ENCODE assay signal across 8 cellular contexts in the genomic region with DNA sequence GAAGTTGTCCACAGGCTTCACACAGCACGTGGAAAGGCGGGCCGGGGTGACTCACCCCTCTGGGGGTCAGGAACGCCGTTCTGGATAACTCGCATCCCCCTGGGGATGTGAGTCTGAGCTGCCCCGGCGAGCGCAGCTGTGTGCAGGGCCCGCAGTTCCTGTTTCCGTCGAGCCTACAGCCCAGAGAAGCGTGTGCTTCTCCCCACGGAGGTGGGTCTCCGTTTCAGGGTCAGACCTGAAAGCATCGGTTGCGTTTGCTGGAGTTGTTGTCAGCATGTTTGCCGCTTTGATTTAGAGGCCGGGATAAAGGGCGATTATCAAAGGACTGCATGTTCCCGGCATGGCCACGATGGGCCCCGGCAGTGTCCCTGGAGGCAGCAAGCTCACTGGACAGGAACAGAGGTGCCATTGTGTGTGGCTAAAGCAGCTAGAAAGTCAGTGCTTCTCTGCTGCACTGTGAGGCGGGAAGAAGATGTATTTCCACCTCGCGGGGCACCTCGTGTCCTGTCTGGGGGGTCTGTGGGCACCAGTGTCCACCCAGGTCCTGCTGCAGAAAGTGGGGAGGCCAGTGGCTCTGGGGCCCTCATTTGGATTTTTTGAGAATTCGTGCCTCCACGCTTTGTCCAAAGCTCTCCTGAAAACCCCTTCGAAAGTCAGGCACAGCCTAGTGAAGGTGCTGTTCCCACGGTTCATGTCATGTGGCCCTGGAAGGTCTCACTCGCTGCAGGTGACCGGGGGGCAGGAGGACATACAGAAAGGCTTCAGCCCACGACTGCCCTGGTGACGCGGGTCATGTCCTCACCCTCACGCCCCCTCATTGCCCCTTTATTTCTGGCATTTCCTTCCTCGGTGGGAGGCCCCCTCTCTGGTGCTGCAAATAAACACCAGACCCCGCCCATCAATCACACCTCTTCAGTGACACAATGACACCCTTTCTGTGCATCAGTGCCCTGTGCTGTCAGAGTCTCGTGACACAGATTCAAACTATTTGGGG. TPM values are rescaled to one million over a fixed set of nuclear protein-coding genes. Genes with fewer than 3 reads are reported as not detected.
DNase-seq lines count a peak whose midpoint lies in the region; ATAC-seq, FAIRE-seq and TF ChIP-seq lines count a peak whose summit lies in the region.

No MANE protein-coding gene starts in this region.

- H3K27me3 Mint-ChIP-seq in MCF 10A (ENCODE audit: insufficient read depth, unreplicated experiment) = no peaks in the 10 kb centered on the region
- H3K27me3 Mint-ChIP-seq in activated CD4-positive, alpha-beta T cell treated with anti-CD3 and anti-CD28 coated beads for 36 hours = peaks cover 2% of the 10 kb centered on the region

- WGBS in HepG2 (ENCODE audit: low lambda C conversion rate) = 7% methylated on average over 18 of the region's 40 CpGs

- no peak overlapping the region for H3K27ac Mint-ChIP-seq in MCF 10A (ENCODE audit: low read depth, unreplicated experiment)
- H3K27ac Mint-ChIP-seq in activated CD4-positive, alpha-beta T cell treated with anti-CD3 and anti-CD28 coated beads for 36 hours = no peak overlapping the region

- no peaks in the 10 kb centered on the region for H3K36me3 ChIP-seq in breast epithelium
- H3K36me3 ChIP-seq in adipocyte (ENCODE audit: control insufficient read depth, insufficient read depth, low read length, severe bottlenecking) = no peaks in the 10 kb centered on the region
- no peaks in the 10 kb centered on the region for H3K36me3 ChIP-seq in HepG2 (replicated peaks in 1 of 2; ENCODE audit: control insufficient read depth in 1 of 2, insufficient read depth in 2 of 2, low read length in 2 of 2)

- in situ Hi-C loops in HepG2 (cut with HindIII; ENCODE audit: extremely low pct_ligation_motif_present, low pct_unique_long_range_greater_than_20kb) = no loop called here

- no TSS peak for BruUV-seq in MCF 10A (replicated peaks; lab: Mats Ljungman, UMichigan)
- no TSS peak for BruUV-seq in HepG2 (replicated peaks; lab: Mats Ljungman, UMichigan)

- TF ChIP-seq CTCF in breast epithelium (IDR thresholded peaks at IDR 0.05) = no peak
- TF ChIP-seq CTCF in MCF 10A (IDR thresholded peaks at IDR 0.05; ENCODE audit: unreplicated experiment) = no peak
- TF ChIP-seq CTCF in HepG2 (CRISPR knock-in tag; IDR thresholded peaks at IDR 0.05) = peak; percentile 5; the same call in 1 of the 2 replicates
- TF ChIP-seq CTCF in D721Med (IDR thresholded peaks at IDR 0.05; ENCODE audit: insufficient read depth, missing control alignments) = no peak

- H3K27ac ChIP-seq in breast epithelium = no peak overlapping the region
- H3K27ac ChIP-seq in HepG2 (ENCODE audit: extremely low read length, insufficient read depth, low read length) = peak overlapping the region; percentile 41

- H3K4me1 ChIP-seq in breast epithelium (no peaks in the 10 kb centered on the region), adipocyte (ENCODE audit: control insufficient read depth, insufficient read depth, low read length) (peaks cover 6% of the 10 kb centered on the region), HepG2 (ENCODE audit: insufficient read depth, low read length) (peaks cover 57% of the 10 kb centered on the region)

- peak overlapping the region; percentile 91 for H3K4me2 ChIP-seq in HepG2 (ENCODE audit: low read depth, low read length)

- no peaks in the 10 kb centered on the region for H4K20me1 ChIP-seq in HepG2 (ENCODE audit: insufficient read depth, low read length)

- H3K4me1 Mint-ChIP-seq in MCF 10A (ENCODE audit: insufficient read depth, unreplicated experiment) = no peaks in the 10 kb centered on the region
- peaks cover 21% of the 10 kb centered on the region for H3K4me1 Mint-ChIP-seq in activated CD4-positive, alpha-beta T cell treated with anti-CD3 and anti-CD28 coated beads for 36 hours

- H3K9ac ChIP-seq in adipocyte (ENCODE audit: low read length) = no peak overlapping the region
- H3K9ac ChIP-seq in HepG2 (ENCODE audit: insufficient read depth, low read depth, low read length) = peak overlapping the region; percentile 53

- no peak overlapping the region for H3K4me3 Mint-ChIP-seq in MCF 10A (ENCODE audit: unreplicated experiment)
- H3K4me3 Mint-ChIP-seq in activated CD4-positive, alpha-beta T cell treated with anti-CD3 and anti-CD28 coated beads for 36 hours = no peak overlapping the region

- TF ChIP-seq POLR2A in breast epithelium (IDR thresholded peaks at IDR 0.05) = no peak
- peak; percentile 63 to 74 for TF ChIP-seq POLR2A in HepG2 (IDR thresholded peaks at IDR 0.05; ENCODE audit: insufficient read depth in 1 of 2, low read depth in 2 of 2, low read length in 2 of 2)

- ATAC-seq in HG03066 (IDR thresholded peaks at IDR 0.05; ENCODE audit: low read depth, unreplicated experiment) (peak; percentile 67), HepG2 (peak; percentile 95)
- ATAC-seq in activated CD4-positive, alpha-beta T cell treated with anti-CD3 and anti-CD28 coated beads for 36 hours = no peak

- CTCF ChIA-PET in MCF 10A (lab: Yijun Ruan, JAX) (interaction anchor here (0.6 kb wide), 2 partner anchors 45 to 100 kb away, joined by 3 read pairs; no protein-coding TSS in a partner anchor), HepG2 (lab: Yijun Ruan, JAX; ENCODE audit: low intra/inter-chr PET ratio, low total read pairs) (no interaction called here)
- CTCF ChIA-PET in activated CD4-positive, alpha-beta T cell treated with anti-CD3 and anti-CD28 coated beads for 36 hours (lab: Charles Lee) = no interaction called here

- POLR2A ChIA-PET in MCF 10A (lab: Yijun Ruan, JAX) (no interaction called here), HepG2 (lab: Yijun Ruan, JAX) (interaction anchor here (0.9 to 2.7 kb wide), 8 partner anchors 9 to 49 kb away, joined by 3 to 23 read pairs (median 4); partner anchors contain the start of genes ANKRD16, FBH1 and GDI2)
- POLR2A ChIA-PET in activated CD4-positive, alpha-beta T cell treated with anti-CD3 and anti-CD28 coated beads for 36 hours (lab: Charles Lee) = no interaction called here

- H3K27me3 ChIP-seq in breast epithelium (no peaks in the 10 kb centered on the region), adipocyte (replicated peaks; ENCODE audit: control insufficient read depth, insufficient read depth, low read length) (no peaks in the 10 kb centered on the region), HepG2 (ENCODE audit: control insufficient read depth in 1 of 2, insufficient read depth in 2 of 2, low read length in 2 of 2) (peaks cover 0 to 1% of the 10 kb centered on the region in 2 experiments; a peak in 1 of 5 replicates)

- TF ChIP-seq EP300 in HepG2 (IDR thresholded peaks at IDR 0.05; ENCODE audit: low read depth in 2 of 2, low read length in 2 of 2) = peak in 1 of 2 experiments; percentile 30; a peak in 2 of 4 replicates
- TF ChIP-seq EP300 in HepG2 (CRISPR knock-in tag; IDR thresholded peaks at IDR 0.05; ENCODE audit: borderline replicate concordance) = no peak

- no peaks in the 10 kb centered on the region for H3K9me3 Mint-ChIP-seq in MCF 10A (ENCODE audit: unreplicated experiment)
- H3K9me3 Mint-ChIP-seq in activated CD4-positive, alpha-beta T cell treated with anti-CD3 and anti-CD28 coated beads for 36 hours (ENCODE audit: low read depth) = no peaks in the 10 kb centered on the region

- peak overlapping the region; percentile 39 for H2AFZ ChIP-seq in HepG2 (ENCODE audit: low read length)

- H3K79me2 ChIP-seq in HepG2 (ENCODE audit: insufficient read depth, low read length) = no peaks in the 10 kb centered on the region

- TF ChIP-seq RAD21 in HepG2 (CRISPR knock-in tag; IDR thresholded peaks at IDR 0.05) = 0 out of 2 replicates have a peak, but pooled peaks have one; percentile 23

- H3K4me3 ChIP-seq in breast epithelium (peak overlapping the region in 2 of 3 donors; percentile 15 to 44), adipocyte (ENCODE audit: low read length) (peak overlapping the region; percentile 17), HepG2 (replicated peaks in 1 of 3; ENCODE audit: insufficient read depth in 1 of 3, low read depth in 2 of 3, low read length in 3 of 3) (peak overlapping the region; percentile 22 to 67 (median 42))

- DNase-seq in breast epithelium (ENCODE audit: low spot score in 2 of 2) (no peak), MCF 10A (ENCODE audit: unreplicated experiment) (no peak), adipocyte (ENCODE audit: low read depth) (peak; percentile 43), HepG2 (ENCODE audit: low spot score) (peak; percentile 73), SW 1271 (lab: John Stamatoyannopoulos, UW) (no peak), D721Med (ENCODE audit: insufficient read length, low spot score) (no peak)
- DNase-seq in activated CD4-positive, alpha-beta T cell treated with anti-CD3 and anti-CD28 coated beads for 36 hours = no peak

- FAIRE-seq in HepG2 (lab: Jason Lieb, UNC) (peak; percentile 8), D721Med (lab: Jason Lieb, UNC) (no peak)

- H3K36me3 Mint-ChIP-seq in MCF 10A (ENCODE audit: insufficient read depth, unreplicated experiment) = no peaks in the 10 kb centered on the region
- no peaks in the 10 kb centered on the region for H3K36me3 Mint-ChIP-seq in activated CD4-positive, alpha-beta T cell treated with anti-CD3 and anti-CD28 coated beads for 36 hours (ENCODE audit: low read depth)

- H3K9me3 ChIP-seq in breast epithelium = no peaks in the 10 kb centered on the region
- H3K9me3 ChIP-seq in adipocyte (ENCODE audit: control insufficient read depth, low read length) = no peaks in the 10 kb centered on the region
- H3K9me3 ChIP-seq in HepG2 (ENCODE audit: low read length) = no peaks in the 10 kb centered on the region

- intact Hi-C loops in breast epithelium (cut with DNase I; ENCODE audit: low total_unique reads) = no loop called here
- intact Hi-C loops in MCF 10A (cut with micrococcal nuclease) = no loop called here
- intact Hi-C loops in HepG2 (cut with micrococcal nuclease; ENCODE audit: unreplicated experiment) = no loop called here
- intact Hi-C loops in activated CD4-positive, alpha-beta T cell treated with anti-CD3 and anti-CD28 coated beads for 36 hours (cut with DNase I, micrococcal nuclease) = no loop called here

RNA-seq across cellular contexts. Expression of gene GDI2, which starts 27.4 kb away (rescaled TPM):
- 100 to 1,000 TPM; 249 to 342 (median 259) TPM for total RNA-seq in breast epithelium
- 173 and 200 TPM in 2 replicates for total RNA-seq in MCF 10A (2022)
- 477 and 756 TPM in 2 replicates for total RNA-seq in HepG2 (2016; rRNA removed; fragmentation: Illumina TruSeq; extraction: Trizol)
- 312 and 326 TPM in 2 replicates for total RNA-seq in HepG2 (2016; cell fraction: cytosol; rRNA removed; fragmentation: Illumina TruSeq; extraction: Trizol; ENCODE audit: low read depth)
- total RNA-seq in HepG2 (2016; cell fraction: insoluble cytoplasmic fraction; rRNA removed; fragmentation: Illumina TruSeq; extraction: Trizol) = 471 and 770 TPM in 2 replicates
- 290 and 338 TPM in 2 replicates for total RNA-seq in HepG2 (2016; cell fraction: membrane; rRNA removed; fragmentation: Illumina TruSeq; extraction: Trizol)
- total RNA-seq in HepG2 (2016; cell fraction: nucleus; rRNA removed; fragmentation: Illumina TruSeq; extraction: Trizol) = 188 and 200 TPM in 2 replicates
- polyA plus RNA-seq in HepG2 (2011; rRNA removed) = 118 and 153 TPM in 2 replicates
- polyA plus RNA-seq in HepG2 (2011; cell fraction: cytosol; rRNA removed) = 141 and 159 TPM in 2 replicates
- polyA plus RNA-seq in HepG2 (2011; cell fraction: nucleus; rRNA removed) = 45.6 and 58.6 TPM in 2 replicates
- 245 and 302 TPM in 2 replicates for polyA plus RNA-seq in HepG2 (2012)
- 68.6 and 71.1 TPM in 2 replicates for polyA plus RNA-seq in HepG2 (2016; cell fraction: cytosol; fragmentation: Illumina TruSeq; extraction: Trizol; ENCODE audit: low read depth)
- 588 and 612 TPM in 2 replicates for polyA plus RNA-seq in HepG2 (2016; cell fraction: insoluble cytoplasmic fraction; fragmentation: Illumina TruSeq; extraction: Trizol; ENCODE audit: low read depth)
- polyA plus RNA-seq in HepG2 (2016; cell fraction: membrane; fragmentation: Illumina TruSeq; extraction: Trizol; ENCODE audit: low read depth) = 141 and 156 TPM in 2 replicates
- 190 and 195 TPM in 2 replicates for polyA plus RNA-seq in HepG2 (2016; cell fraction: nucleus; fragmentation: Illumina TruSeq; extraction: Trizol; ENCODE audit: insufficient read depth, low read depth)
- 88.7 and 522 TPM in 2 replicates for polyA minus RNA-seq in HepG2 (2011; rRNA and poly(A)+ RNA removed; ENCODE audit: low replicate concordance)
- polyA minus RNA-seq in HepG2 (2011; cell fraction: cytosol; rRNA and poly(A)+ RNA removed) = 285 and 334 TPM in 2 replicates
- 112 and 162 TPM in 2 replicates for polyA minus RNA-seq in HepG2 (2011; cell fraction: nucleus; rRNA and poly(A)+ RNA removed)
- 100 to 1,000 TPM; 276 to 290 TPM for total RNA-seq in activated CD4-positive, alpha-beta T cell treated with anti-CD3 and anti-CD28 coated beads for 36 hours

RNA-seq across cellular contexts. Expression of gene ANKRD16, which starts 49.1 kb away (rescaled TPM):
- 10 to 100 TPM in 1 of 3 donors, 1 to 10 TPM in 2; 5.9 to 13.1 (median 8.8) TPM for total RNA-seq in breast epithelium
- 9.9 and 10.6 TPM in 2 replicates for total RNA-seq in MCF 10A (2022)
- total RNA-seq in HepG2 (2016; rRNA removed; fragmentation: Illumina TruSeq; extraction: Trizol) = 5.4 and 8.0 TPM in 2 replicates
- 1.9 and 2.7 TPM in 2 replicates for total RNA-seq in HepG2 (2016; cell fraction: cytosol; rRNA removed; fragmentation: Illumina TruSeq; extraction: Trizol; ENCODE audit: low read depth)
- total RNA-seq in HepG2 (2016; cell fraction: insoluble cytoplasmic fraction; rRNA removed; fragmentation: Illumina TruSeq; extraction: Trizol) = 6.3 and 7.1 TPM in 2 replicates
- total RNA-seq in HepG2 (2016; cell fraction: membrane; rRNA removed; fragmentation: Illumina TruSeq; extraction: Trizol) = 3.9 and 4.7 TPM in 2 replicates
- total RNA-seq in HepG2 (2016; cell fraction: nucleus; rRNA removed; fragmentation: Illumina TruSeq; extraction: Trizol) = 7.7 and 9.0 TPM in 2 replicates
- polyA plus RNA-seq in HepG2 (2011; rRNA removed) = 11.2 and 11.4 TPM in 2 replicates
- 6.7 and 8.3 TPM in 2 replicates for polyA plus RNA-seq in HepG2 (2011; cell fraction: cytosol; rRNA removed)
- polyA plus RNA-seq in HepG2 (2011; cell fraction: nucleus; rRNA removed) = 16.0 and 18.1 TPM in 2 replicates
- 4.1 and 4.2 TPM in 2 replicates for polyA plus RNA-seq in HepG2 (2012)
- 2.1 and 2.4 TPM in 2 replicates for polyA plus RNA-seq in HepG2 (2016; cell fraction: cytosol; fragmentation: Illumina TruSeq; extraction: Trizol; ENCODE audit: low read depth)
- 6.3 and 7.9 TPM in 2 replicates for polyA plus RNA-seq in HepG2 (2016; cell fraction: insoluble cytoplasmic fraction; fragmentation: Illumina TruSeq; extraction: Trizol; ENCODE audit: low read depth)
- 3.7 and 4.2 TPM in 2 replicates for polyA plus RNA-seq in HepG2 (2016; cell fraction: membrane; fragmentation: Illumina TruSeq; extraction: Trizol; ENCODE audit: low read depth)
- 11.7 and 12.7 TPM in 2 replicates for polyA plus RNA-seq in HepG2 (2016; cell fraction: nucleus; fragmentation: Illumina TruSeq; extraction: Trizol; ENCODE audit: insufficient read depth, low read depth)
- polyA minus RNA-seq in HepG2 (2011; rRNA and poly(A)+ RNA removed; ENCODE audit: low replicate concordance) = 33.4 and 63.2 TPM in 2 replicates
- polyA minus RNA-seq in HepG2 (2011; cell fraction: cytosol; rRNA and poly(A)+ RNA removed) = 4.2 and 6.3 TPM in 2 replicates
- 25.5 and 26.4 TPM in 2 replicates for polyA minus RNA-seq in HepG2 (2011; cell fraction: nucleus; rRNA and poly(A)+ RNA removed)
- 1 to 10 TPM; 7.5 to 8.3 TPM for total RNA-seq in activated CD4-positive, alpha-beta T cell treated with anti-CD3 and anti-CD28 coated beads for 36 hours

RNA-seq across cellular contexts. Expression of gene FBH1, which starts 49.4 kb away (rescaled TPM):
- total RNA-seq in breast epithelium (100 to 1,000 TPM in 2 of 3 donors, 10 to 100 TPM in 1; 91.2 to 115 (median 109) TPM), MCF 10A (2022) (61.8 and 70.5 TPM in 2 replicates), HepG2 (2016; rRNA removed; fragmentation: Illumina TruSeq; extraction: Trizol) (53.3 and 60.3 TPM in 2 replicates)
- total RNA-seq in HepG2 (2016; cell fraction: cytosol; rRNA removed; fragmentation: Illumina TruSeq; extraction: Trizol; ENCODE audit: low read depth) = 46.8 and 53.6 TPM in 2 replicates
- 47.5 and 61.3 TPM in 2 replicates for total RNA-seq in HepG2 (2016; cell fraction: insoluble cytoplasmic fraction; rRNA removed; fragmentation: Illumina TruSeq; extraction: Trizol)
- 86.2 and 93.4 TPM in 2 replicates for total RNA-seq in HepG2 (2016; cell fraction: membrane; rRNA removed; fragmentation: Illumina TruSeq; extraction: Trizol)
- 56.0 and 63.9 TPM in 2 replicates for total RNA-seq in HepG2 (2016; cell fraction: nucleus; rRNA removed; fragmentation: Illumina TruSeq; extraction: Trizol)
- polyA plus RNA-seq in HepG2 (2011; rRNA removed) = 48.8 and 51.3 TPM in 2 replicates
- 37.9 and 38.9 TPM in 2 replicates for polyA plus RNA-seq in HepG2 (2011; cell fraction: cytosol; rRNA removed)
- 102 and 103 TPM in 2 replicates for polyA plus RNA-seq in HepG2 (2011; cell fraction: nucleus; rRNA removed)
- polyA plus RNA-seq in HepG2 (2012) = 25.8 and 31.0 TPM in 2 replicates
- polyA plus RNA-seq in HepG2 (2016; cell fraction: cytosol; fragmentation: Illumina TruSeq; extraction: Trizol; ENCODE audit: low read depth) = 25.2 and 27.2 TPM in 2 replicates
- polyA plus RNA-seq in HepG2 (2016; cell fraction: insoluble cytoplasmic fraction; fragmentation: Illumina TruSeq; extraction: Trizol; ENCODE audit: low read depth) = 42.1 and 54.3 TPM in 2 replicates
- polyA plus RNA-seq in HepG2 (2016; cell fraction: membrane; fragmentation: Illumina TruSeq; extraction: Trizol; ENCODE audit: low read depth) = 51.3 and 57.7 TPM in 2 replicates
- 100 and 105 TPM in 2 replicates for polyA plus RNA-seq in HepG2 (2016; cell fraction: nucleus; fragmentation: Illumina TruSeq; extraction: Trizol; ENCODE audit: insufficient read depth, low read depth)
- polyA minus RNA-seq in HepG2 (2011; rRNA and poly(A)+ RNA removed; ENCODE audit: low replicate concordance) = 111 and 138 TPM in 2 replicates
- polyA minus RNA-seq in HepG2 (2011; cell fraction: cytosol; rRNA and poly(A)+ RNA removed) = 31.6 and 35.3 TPM in 2 replicates
- 71.1 and 80.8 TPM in 2 replicates for polyA minus RNA-seq in HepG2 (2011; cell fraction: nucleus; rRNA and poly(A)+ RNA removed)
- 10 to 100 TPM; 53.3 to 56.2 TPM for total RNA-seq in activated CD4-positive, alpha-beta T cell treated with anti-CD3 and anti-CD28 coated beads for 36 hours

Comparison
In these comparisons a context has a peak if more than half of its experiments do, and no peak if none do; other contexts are left out.
1. DNase-seq: peak in adipocyte (single experiment) and HepG2 (single experiment); none in breast epithelium (0 of 2), MCF 10A (single experiment), SW 1271 (0 of 2), D721Med (single experiment) and activated CD4-positive, alpha-beta T cell treated with anti-CD3 and anti-CD28 coated beads for 36 hours (single experiment).
2. Peak in every context shown above with its lines, with median percentiles within 50 percentile points of each other: H3K4me3 ChIP-seq.